1 cellular context compared by ENCODE assay signal in the genomic region with DNA sequence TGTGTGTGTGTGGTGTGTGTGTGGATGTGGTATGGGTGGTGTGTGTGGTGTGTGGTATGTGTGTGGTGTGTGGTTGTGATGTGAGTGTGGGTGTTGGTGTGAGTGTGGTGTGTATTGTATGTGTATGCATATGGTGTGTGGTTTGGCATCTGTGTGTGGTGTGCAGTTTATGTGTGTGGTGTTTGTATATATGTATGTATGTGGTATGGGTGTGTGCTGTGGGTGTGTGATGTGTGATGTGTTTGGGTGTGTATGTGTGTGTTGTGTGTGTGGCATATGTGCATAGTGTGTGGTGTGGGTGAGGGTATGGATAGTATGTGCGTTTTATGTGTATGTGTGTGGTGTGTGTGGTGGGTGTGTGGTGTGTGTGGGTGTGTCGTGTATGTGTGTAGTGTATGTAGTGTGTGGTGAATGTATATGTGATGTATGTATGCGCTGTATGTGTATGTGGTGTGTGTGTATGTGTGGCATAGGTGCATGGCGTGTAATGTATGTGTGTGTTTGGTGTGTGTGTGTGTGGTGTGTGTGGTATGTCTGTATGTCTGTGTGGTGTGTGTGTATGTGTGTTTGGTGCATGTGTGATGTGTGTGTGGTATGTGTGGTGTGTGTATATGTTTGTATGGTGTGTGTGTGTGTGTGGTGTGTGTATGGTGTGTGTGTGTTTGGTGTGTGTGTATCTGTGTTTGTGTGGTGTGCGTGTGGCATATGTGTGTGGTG.
TF ChIP-seq lines count a peak whose summit lies in the region.

No MANE protein-coding gene starts in this region.

TF ChIP-seq in HepG2, 621 proteins besides CTCF, POLR2A, EP300 and RAD21:
- TF ChIP-seq, protein P1, sequence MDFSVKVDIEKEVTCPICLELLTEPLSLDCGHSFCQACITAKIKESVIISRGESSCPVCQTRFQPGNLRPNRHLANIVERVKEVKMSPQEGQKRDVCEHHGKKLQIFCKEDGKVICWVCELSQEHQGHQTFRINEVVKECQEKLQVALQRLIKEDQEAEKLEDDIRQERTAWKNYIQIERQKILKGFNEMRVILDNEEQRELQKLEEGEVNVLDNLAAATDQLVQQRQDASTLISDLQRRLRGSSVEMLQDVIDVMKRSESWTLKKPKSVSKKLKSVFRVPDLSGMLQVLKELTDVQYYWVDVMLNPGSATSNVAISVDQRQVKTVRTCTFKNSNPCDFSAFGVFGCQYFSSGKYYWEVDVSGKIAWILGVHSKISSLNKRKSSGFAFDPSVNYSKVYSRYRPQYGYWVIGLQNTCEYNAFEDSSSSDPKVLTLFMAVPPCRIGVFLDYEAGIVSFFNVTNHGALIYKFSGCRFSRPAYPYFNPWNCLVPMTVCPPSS (IDR thresholded peaks at IDR 0.05) = 0 out of 2 replicates have a peak, but pooled peaks have one; percentile 23
- 0 out of 2 replicates have a peak, but pooled peaks have one; percentile 12 for TF ChIP-seq FOXA1 (IDR thresholded peaks at IDR 0.05)
- no peak for TF ChIP-seq FOXA1 (CRISPR knock-in tag; IDR thresholded peaks at IDR 0.05)
- TF ChIP-seq, protein P2, sequence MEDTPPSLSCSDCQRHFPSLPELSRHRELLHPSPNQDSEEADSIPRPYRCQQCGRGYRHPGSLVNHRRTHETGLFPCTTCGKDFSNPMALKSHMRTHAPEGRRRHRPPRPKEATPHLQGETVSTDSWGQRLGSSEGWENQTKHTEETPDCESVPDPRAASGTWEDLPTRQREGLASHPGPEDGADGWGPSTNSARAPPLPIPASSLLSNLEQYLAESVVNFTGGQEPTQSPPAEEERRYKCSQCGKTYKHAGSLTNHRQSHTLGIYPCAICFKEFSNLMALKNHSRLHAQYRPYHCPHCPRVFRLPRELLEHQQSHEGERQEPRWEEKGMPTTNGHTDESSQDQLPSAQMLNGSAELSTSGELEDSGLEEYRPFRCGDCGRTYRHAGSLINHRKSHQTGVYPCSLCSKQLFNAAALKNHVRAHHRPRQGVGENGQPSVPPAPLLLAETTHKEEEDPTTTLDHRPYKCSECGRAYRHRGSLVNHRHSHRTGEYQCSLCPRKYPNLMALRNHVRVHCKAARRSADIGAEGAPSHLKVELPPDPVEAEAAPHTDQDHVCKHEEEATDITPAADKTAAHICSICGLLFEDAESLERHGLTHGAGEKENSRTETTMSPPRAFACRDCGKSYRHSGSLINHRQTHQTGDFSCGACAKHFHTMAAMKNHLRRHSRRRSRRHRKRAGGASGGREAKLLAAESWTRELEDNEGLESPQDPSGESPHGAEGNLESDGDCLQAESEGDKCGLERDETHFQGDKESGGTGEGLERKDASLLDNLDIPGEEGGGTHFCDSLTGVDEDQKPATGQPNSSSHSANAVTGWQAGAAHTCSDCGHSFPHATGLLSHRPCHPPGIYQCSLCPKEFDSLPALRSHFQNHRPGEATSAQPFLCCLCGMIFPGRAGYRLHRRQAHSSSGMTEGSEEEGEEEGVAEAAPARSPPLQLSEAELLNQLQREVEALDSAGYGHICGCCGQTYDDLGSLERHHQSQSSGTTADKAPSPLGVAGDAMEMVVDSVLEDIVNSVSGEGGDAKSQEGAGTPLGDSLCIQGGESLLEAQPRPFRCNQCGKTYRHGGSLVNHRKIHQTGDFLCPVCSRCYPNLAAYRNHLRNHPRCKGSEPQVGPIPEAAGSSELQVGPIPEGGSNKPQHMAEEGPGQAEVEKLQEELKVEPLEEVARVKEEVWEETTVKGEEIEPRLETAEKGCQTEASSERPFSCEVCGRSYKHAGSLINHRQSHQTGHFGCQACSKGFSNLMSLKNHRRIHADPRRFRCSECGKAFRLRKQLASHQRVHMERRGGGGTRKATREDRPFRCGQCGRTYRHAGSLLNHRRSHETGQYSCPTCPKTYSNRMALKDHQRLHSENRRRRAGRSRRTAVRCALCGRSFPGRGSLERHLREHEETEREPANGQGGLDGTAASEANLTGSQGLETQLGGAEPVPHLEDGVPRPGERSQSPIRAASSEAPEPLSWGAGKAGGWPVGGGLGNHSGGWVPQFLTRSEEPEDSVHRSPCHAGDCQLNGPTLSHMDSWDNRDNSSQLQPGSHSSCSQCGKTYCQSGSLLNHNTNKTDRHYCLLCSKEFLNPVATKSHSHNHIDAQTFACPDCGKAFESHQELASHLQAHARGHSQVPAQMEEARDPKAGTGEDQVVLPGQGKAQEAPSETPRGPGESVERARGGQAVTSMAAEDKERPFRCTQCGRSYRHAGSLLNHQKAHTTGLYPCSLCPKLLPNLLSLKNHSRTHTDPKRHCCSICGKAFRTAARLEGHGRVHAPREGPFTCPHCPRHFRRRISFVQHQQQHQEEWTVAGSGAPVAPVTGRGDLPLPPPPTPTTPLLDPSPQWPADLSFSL (CRISPR knock-in tag; IDR thresholded peaks at IDR 0.05) = peak; percentile 84; the same call in 1 of the 2 replicates
- TF ChIP-seq MIXL1 (CRISPR knock-in tag; IDR thresholded peaks at IDR 0.05) = no peak
TF ChIP-seq in HepG2: peak in this region for 3.
